ENCODE assay signal across 8 cellular contexts in genomic region chr2:85541262-85541661, GRCh38. TPM values are rescaled to one million over a fixed set of nuclear protein-coding genes. Genes with fewer than 3 reads are reported as not detected.
DNase-seq lines count a peak whose midpoint lies in the region; TF ChIP-seq lines count a peak whose summit lies in the region.

No MANE protein-coding gene starts in this region.

- POLR2A ChIA-PET in BJ (lab: Charles Lee), result interaction anchor here (0.5 kb wide), 1 partner anchor 112 kb away, joined by 17 read pairs; no protein-coding TSS in a partner anchor

- H3K27ac Mint-ChIP-seq in dendritic cell treated with granulocyte-macrophage colony-stimulating factor and Interleukin-4, amounts not matched to agents 40 ng/mL and 50 ng/mL, for 4 days, result no peak overlapping the region
- no peak overlapping the region for H3K27ac Mint-ChIP-seq in neural crest cell (ENCODE audit: unreplicated experiment)

- H3K4me1 Mint-ChIP-seq in dendritic cell treated with granulocyte-macrophage colony-stimulating factor and Interleukin-4, amounts not matched to agents 40 ng/mL and 50 ng/mL, for 4 days (ENCODE audit: low read depth), result peaks cover 41% of the 10 kb centered on the region
- H3K4me1 Mint-ChIP-seq in neural crest cell, result peaks cover 63% of the 10 kb centered on the region

- H3K4me3 ChIP-seq in BJ (ENCODE audit: low read depth, low read length) (peak overlapping the region; percentile 98), MG63 (peak overlapping the region; percentile 95)

- H3K9me3 Mint-ChIP-seq in dendritic cell treated with granulocyte-macrophage colony-stimulating factor and Interleukin-4, amounts not matched to agents 40 ng/mL and 50 ng/mL, for 4 days, result no peaks in the 10 kb centered on the region
- H3K9me3 Mint-ChIP-seq in neural crest cell, result no peaks in the 10 kb centered on the region

- H3K36me3 ChIP-seq in BJ (ENCODE audit: control insufficient read depth, insufficient read depth, low read length) (peaks cover 12% of the 10 kb centered on the region), MG63 (peaks cover 68% of the 10 kb centered on the region)

- H3K27me3 Mint-ChIP-seq in dendritic cell treated with granulocyte-macrophage colony-stimulating factor and Interleukin-4, amounts not matched to agents 40 ng/mL and 50 ng/mL, for 4 days, result no peaks in the 10 kb centered on the region
- peaks cover 2% of the 10 kb centered on the region for H3K27me3 Mint-ChIP-seq in neural crest cell (ENCODE audit: low read depth)

- TF ChIP-seq CTCF in BJ (IDR thresholded peaks at IDR 0.05; ENCODE audit: insufficient read depth, low read depth, low read length) (no peak), neural crest cell (conservative IDR thresholded peaks at IDR 0.05) (no peak), GM10266 (IDR thresholded peaks at IDR 0.05; ENCODE audit: control insufficient read depth, insufficient read depth, low read depth, missing control alignments) (no peak)

- H3K36me3 Mint-ChIP-seq in dendritic cell treated with granulocyte-macrophage colony-stimulating factor and Interleukin-4, amounts not matched to agents 40 ng/mL and 50 ng/mL, for 4 days (ENCODE audit: low read depth), result peaks cover 91% of the 10 kb centered on the region
- H3K36me3 Mint-ChIP-seq in neural crest cell (ENCODE audit: low read depth), result peaks cover 47% of the 10 kb centered on the region

- no peaks in the 10 kb centered on the region for H3K9me3 ChIP-seq in MG63

- no peak for DNase-seq in BJ (ENCODE audit: low read depth)
- DNase-seq in MG63, result no peak
- DNase-seq in neural crest cell (ENCODE audit: low read depth, low spot score), result no peak
- DNase-seq in DMS 273 treated with DMSO at 0.1 percent for 48 hours (lab: John Stamatoyannopoulos, UW), result no peak
- DNase-seq in GM10266 (ENCODE audit: extremely low spot score), result no peak
- no peak for DNase-seq in NCI-H1092 treated with DMSO at 0.1 percent for 48 hours (lab: John Stamatoyannopoulos, UW)
- DNase-seq in SKM-1 treated with dmso at 0.1 percent for 144 hours (lab: John Stamatoyannopoulos, UW; ENCODE audit: unreplicated experiment), result no peak

- intact Hi-C loops in dendritic cell treated with granulocyte-macrophage colony-stimulating factor and Interleukin-4, amounts not matched to agents 40 ng/mL and 50 ng/mL, for 4 days (cut with micrococcal nuclease), result no loop called here

- CTCF ChIA-PET in BJ (lab: Yijun Ruan, JAX), result interaction anchor here (0.6 to 19.5 kb wide), 5 partner anchors 10 to 562 kb away, joined by 3 to 460 read pairs (median 3); partner anchors contain the start of gene SH2D6

- peak overlapping the region; percentile 96 for H3K4me3 Mint-ChIP-seq in dendritic cell treated with granulocyte-macrophage colony-stimulating factor and Interleukin-4, amounts not matched to agents 40 ng/mL and 50 ng/mL, for 4 days
- peak overlapping the region; percentile 95 for H3K4me3 Mint-ChIP-seq in neural crest cell

- H3K27me3 ChIP-seq in BJ (ENCODE audit: control insufficient read depth, insufficient read depth, low read length) (no peaks in the 10 kb centered on the region), MG63 (no peaks in the 10 kb centered on the region)

RNA-seq across cellular contexts. Expression of gene MAT2A, which starts 2.3 kb away (rescaled TPM):
- 261 and 302 TPM in 2 replicates for polyA plus RNA-seq in BJ (2011; rRNA removed)
- polyA minus RNA-seq in BJ (2011; rRNA and poly(A)+ RNA removed), result 83.2 and 91.5 TPM in 2 replicates
- total RNA-seq in MG63 (2014; rRNA removed; shearing (Covaris generic); ENCODE audit: low replicate concordance), result 116 and 137 TPM in 2 replicates
- 404 and 405 TPM in 2 replicates for total RNA-seq in neural crest cell

RNA-seq across cellular contexts. Expression of gene GGCX, which starts 20.0 kb away (rescaled TPM):
- polyA plus RNA-seq in BJ (2011; rRNA removed), result 44.4 and 45.9 TPM in 2 replicates
- 49.4 and 63.1 TPM in 2 replicates for polyA minus RNA-seq in BJ (2011; rRNA and poly(A)+ RNA removed)
- 28.9 and 45.6 TPM in 2 replicates for total RNA-seq in MG63 (2014; rRNA removed; shearing (Covaris generic); ENCODE audit: low replicate concordance)
- 43.4 and 43.7 TPM in 2 replicates for total RNA-seq in neural crest cell

RNA-seq across cellular contexts. Expression of gene VAMP8, which starts 36.1 kb away (rescaled TPM):
- polyA plus RNA-seq in BJ (2011; rRNA removed), result 0.70 and 2.0 TPM in 2 replicates
- polyA minus RNA-seq in BJ (2011; rRNA and poly(A)+ RNA removed), result 0.28 TPM in 1 of 2 replicates, not detected in the other
- not detected in 2 replicates for total RNA-seq in MG63 (2014; rRNA removed; shearing (Covaris generic); ENCODE audit: low replicate concordance)
- 1.1 and 2.1 TPM in 2 replicates for total RNA-seq in neural crest cell

RNA-seq across cellular contexts. Expression of gene VAMP5, which starts 43.0 kb away (rescaled TPM):
- 143 and 161 TPM in 2 replicates for polyA plus RNA-seq in BJ (2011; rRNA removed)
- 64.6 and 107 TPM in 2 replicates for polyA minus RNA-seq in BJ (2011; rRNA and poly(A)+ RNA removed)
- total RNA-seq in MG63 (2014; rRNA removed; shearing (Covaris generic); ENCODE audit: low replicate concordance), result 8.3 and 76.7 TPM in 2 replicates
- 0.50 and 1.5 TPM in 2 replicates for total RNA-seq in neural crest cell

RNA-seq across cellular contexts. Expression of gene RNF181, which starts 54.3 kb away (rescaled TPM):
- polyA plus RNA-seq in BJ (2011; rRNA removed), result 376 and 394 TPM in 2 replicates
- 67.9 and 142 TPM in 2 replicates for polyA minus RNA-seq in BJ (2011; rRNA and poly(A)+ RNA removed)
- total RNA-seq in MG63 (2014; rRNA removed; shearing (Covaris generic); ENCODE audit: low replicate concordance), result 167 and 209 TPM in 2 replicates
- 67.9 and 75.8 TPM in 2 replicates for total RNA-seq in neural crest cell
